In the genomic region with DNA sequence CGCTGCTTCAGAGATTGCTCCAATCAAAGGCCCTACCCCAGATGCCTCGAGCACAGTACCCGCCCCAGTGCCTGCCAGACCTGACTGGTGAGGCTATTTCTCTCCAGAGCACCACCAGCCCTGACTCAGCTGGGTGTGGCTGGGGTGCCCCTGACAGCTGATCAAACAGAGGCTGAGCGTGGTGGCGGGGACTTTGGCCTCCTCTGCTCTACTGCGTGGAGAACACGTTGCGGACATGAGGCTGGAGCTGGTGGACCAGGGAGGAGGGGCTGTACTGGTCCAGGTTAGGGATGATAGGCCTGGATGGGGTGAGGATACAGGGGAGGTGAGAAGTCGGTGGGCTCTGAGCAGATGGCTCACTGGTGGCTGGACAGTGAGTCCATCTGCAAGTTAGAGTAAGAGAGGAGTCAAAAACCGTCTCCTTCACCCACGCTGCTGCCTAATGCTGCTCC, we compare ENCODE assay signal across 12 cellular contexts. TPM values are rescaled to one million over a fixed set of nuclear protein-coding genes. Genes with fewer than 3 reads are reported as not detected.
DNase-seq lines count a peak whose midpoint lies in the region; ATAC-seq and TF ChIP-seq lines count a peak whose summit lies in the region.
"Had no signal": no experiment of that assay in that cellular context is flagged by ENCODE, and none has a peak within 500 bp of the region (broad histone marks: within the 10 kb centered on the region; RNA-seq: fewer than 3 reads in every experiment).

No MANE protein-coding gene starts in this region.

- peaks cover 9% of the 10 kb centered on the region for H3K79me2 ChIP-seq in hepatocyte

- H3K4me3 ChIP-seq in hepatocyte (no peak overlapping the region), subcutaneous abdominal adipose tissue (ENCODE audit: low read depth in 1 of 5, low read length in 5 of 5) (no peak overlapping the region)

- no peak overlapping the region for H3K27ac Mint-ChIP-seq in CD4-positive, alpha-beta T cell
- H3K27ac Mint-ChIP-seq: activated T-helper 17 cell treated with anti-CD3 and anti-CD28 coated beads, Interleukin-2, amount 50 U/mL, for 72 hours; dendritic cell treated with granulocyte-macrophage colony-stimulating factor and Interleukin-4, amounts not matched to agents 40 ng/mL and 50 ng/mL, for 4 days had no signal

- intact Hi-C loops in CD4-positive, alpha-beta T cell (cut with DNase I, micrococcal nuclease): no loop called here

- H3K27me3 ChIP-seq in hepatocyte (no peaks in the 10 kb centered on the region), subcutaneous abdominal adipose tissue (ENCODE audit: control insufficient read depth in 5 of 5, insufficient read depth in 4 of 5, low read length in 5 of 5) (no peaks in the 10 kb centered on the region)
- peaks cover 45% of the 10 kb centered on the region for H3K27me3 ChIP-seq in CD4-positive, alpha-beta T cell (ENCODE audit: control insufficient read depth, insufficient read depth, low read length)

- H3K4me1 ChIP-seq in hepatocyte (ENCODE audit: insufficient read depth) (peaks cover 27% of the 10 kb centered on the region), subcutaneous abdominal adipose tissue (ENCODE audit: control insufficient read depth in 5 of 5, insufficient read depth in 5 of 5, low read length in 5 of 5) (peaks cover 0 to 52% (median 25%) of the 10 kb centered on the region in 5 donors)

- no peak for ATAC-seq in CD4-positive, alpha-beta T cell (ENCODE audit: poor library complexity)
- ATAC-seq in HG02623 (IDR thresholded peaks at IDR 0.05; ENCODE audit: unreplicated experiment): no peak
- ATAC-seq: activated T-helper 17 cell treated with anti-CD3 and anti-CD28 coated beads, Interleukin-2, amount 50 U/mL, for 72 hours had no signal

- H3K9ac ChIP-seq in subcutaneous abdominal adipose tissue (ENCODE audit: low read length in 5 of 5): no peak overlapping the region

- no peak for TF ChIP-seq CTCF in hepatocyte (IDR thresholded peaks at IDR 0.05; ENCODE audit: poor library complexity)
- TF ChIP-seq CTCF in CD4-positive, alpha-beta T cell (IDR thresholded peaks at IDR 0.05): no peak

- no peaks in the 10 kb centered on the region for H3K4me1 Mint-ChIP-seq in CD4-positive, alpha-beta T cell (ENCODE audit: low read depth)
- H3K4me1 Mint-ChIP-seq: activated T-helper 17 cell treated with anti-CD3 and anti-CD28 coated beads, Interleukin-2, amount 50 U/mL, for 72 hours had no signal

- H3K4me2 ChIP-seq in hepatocyte: no peak overlapping the region

- no peak overlapping the region for H3K4me3 Mint-ChIP-seq in CD4-positive, alpha-beta T cell
- H3K4me3 Mint-ChIP-seq: activated T-helper 17 cell treated with anti-CD3 and anti-CD28 coated beads, Interleukin-2, amount 50 U/mL, for 72 hours; dendritic cell treated with granulocyte-macrophage colony-stimulating factor and Interleukin-4, amounts not matched to agents 40 ng/mL and 50 ng/mL, for 4 days had no signal

- DNase-seq in NCI-H2196 (lab: John Stamatoyannopoulos, UW; ENCODE audit: unreplicated experiment): peak; percentile 33
- DNase-seq in NCI-H2196 treated with DMSO at 0.1 percent for 48 hours (lab: John Stamatoyannopoulos, UW; ENCODE audit: unreplicated experiment): no peak
- peak; percentile 36 for DNase-seq in RKO (ENCODE audit: low spot score)
- DNase-seq in hepatocyte (ENCODE audit: low spot score): peak; percentile 91
- no peak for DNase-seq in CD4-positive, alpha-beta T cell
- DNase-seq in inferior parietal cortex (ENCODE audit: extremely low spot score): no peak
- DNase-seq: NCI-H524 treated with DMSO at 0.1 percent for 48 hours had no signal

- CTCF ChIA-PET in CD4-positive, alpha-beta T cell (lab: Charles Lee): no interaction called here

- no peaks in the 10 kb centered on the region for H3K9me3 Mint-ChIP-seq in CD4-positive, alpha-beta T cell
- H3K9me3 Mint-ChIP-seq: activated T-helper 17 cell treated with anti-CD3 and anti-CD28 coated beads, Interleukin-2, amount 50 U/mL, for 72 hours; dendritic cell treated with granulocyte-macrophage colony-stimulating factor and Interleukin-4, amounts not matched to agents 40 ng/mL and 50 ng/mL, for 4 days had no signal

- H3K27ac ChIP-seq in hepatocyte: peak overlapping the region; percentile 99
- peak overlapping the region; percentile 46 for H3K27ac ChIP-seq in subcutaneous abdominal adipose tissue (ENCODE audit: low read depth, low read length)
- no peak overlapping the region for H3K27ac ChIP-seq in CD4-positive, alpha-beta T cell (ENCODE audit: low read depth, low read length)

- WGBS in hepatocyte (ENCODE audit: low lambda C conversion rate, missing lambda C conversion rate): 55% methylated on average over 11 of the region's 11 CpGs

- POLR2A ChIA-PET in CD4-positive, alpha-beta T cell (lab: Charles Lee): no interaction called here

- no peaks in the 10 kb centered on the region for H3K36me3 Mint-ChIP-seq in CD4-positive, alpha-beta T cell (ENCODE audit: low read depth)

- H2AFZ ChIP-seq in hepatocyte: no peak overlapping the region

- no peaks in the 10 kb centered on the region for H4K20me1 ChIP-seq in hepatocyte (ENCODE audit: insufficient read depth, poor library complexity, severe bottlenecking)

- H3K9me2 ChIP-seq in hepatocyte (replicated peaks; ENCODE audit: insufficient read depth): no peaks in the 10 kb centered on the region

- peaks cover 74% of the 10 kb centered on the region for H3K27me3 Mint-ChIP-seq in CD4-positive, alpha-beta T cell

- H3K9me3 ChIP-seq in hepatocyte (ENCODE audit: low read depth) (no peaks in the 10 kb centered on the region), subcutaneous abdominal adipose tissue (ENCODE audit: control insufficient read depth in 5 of 5, low read length in 5 of 5) (no peaks in the 10 kb centered on the region)
- H3K9me3 ChIP-seq in CD4-positive, alpha-beta T cell (ENCODE audit: control insufficient read depth, low read length): no peaks in the 10 kb centered on the region

- H3K36me3 ChIP-seq in hepatocyte (replicated peaks; ENCODE audit: insufficient read depth, low read depth) (no peaks in the 10 kb centered on the region), subcutaneous abdominal adipose tissue (ENCODE audit: control insufficient read depth in 5 of 5, insufficient read depth in 5 of 5, low read length in 5 of 5) (no peaks in the 10 kb centered on the region)

RNA-seq across cellular contexts. Expression of a gene that starts 3.5 kb away (rescaled TPM):
- total RNA-seq in hepatocyte: 12.6 and 17.4 TPM in 2 replicates
- 36.8 and 43.7 TPM in 2 replicates for polyA plus RNA-seq in hepatocyte
- under 1 TPM; 0.14 to 0.38 TPM for total RNA-seq in CD4-positive, alpha-beta T cell

RNA-seq across cellular contexts. Expression of a gene that starts 26.4 kb away (rescaled TPM):
- 24.9 and 25.5 TPM in 2 replicates for total RNA-seq in hepatocyte
- polyA plus RNA-seq in hepatocyte: 14.4 and 20.8 TPM in 2 replicates
- not detected for total RNA-seq in CD4-positive, alpha-beta T cell
- total RNA-seq: activated T-helper 17 cell treated with anti-CD3 and anti-CD28 coated beads, Interleukin-2, amount 50 U/mL, for 72 hours; pulmonary artery endothelial cell had no signal

RNA-seq across cellular contexts. Expression of a gene that starts 30.1 kb away (rescaled TPM):
- not detected in 2 replicates for total RNA-seq in hepatocyte
- not detected in 2 replicates for polyA plus RNA-seq in hepatocyte
- not detected for total RNA-seq in CD4-positive, alpha-beta T cell
- total RNA-seq: activated T-helper 17 cell treated with anti-CD3 and anti-CD28 coated beads, Interleukin-2, amount 50 U/mL, for 72 hours; pulmonary artery endothelial cell had no signal

Comparison
In these comparisons a context has a peak if more than half of its experiments do, and no peak if none do; other contexts are left out.
1. DNase-seq: peak in NCI-H2196 (single experiment), RKO (single experiment) and hepatocyte (single experiment); none in NCI-H2196 treated with DMSO at 0.1 percent for 48 hours (single experiment), CD4-positive, alpha-beta T cell (0 of 10) and inferior parietal cortex (single experiment).
2. RNA of a gene that starts 26.4 kb away (total RNA-seq): 24.9 to 25.5 TPM in hepatocyte; not detected in CD4-positive, alpha-beta T cell; every median in the first group is over 10 times any median in the second.